In genomic region chr5:163437309-163438182, GRCh38 we compare ENCODE assay signal across 8 cellular contexts. TPM values are rescaled to one million over a fixed set of nuclear protein-coding genes. Genes with fewer than 3 reads are reported as not detected.
DNase-seq lines count a peak whose midpoint lies in the region; ATAC-seq and TF ChIP-seq lines count a peak whose summit lies in the region.

A gene with protein sequence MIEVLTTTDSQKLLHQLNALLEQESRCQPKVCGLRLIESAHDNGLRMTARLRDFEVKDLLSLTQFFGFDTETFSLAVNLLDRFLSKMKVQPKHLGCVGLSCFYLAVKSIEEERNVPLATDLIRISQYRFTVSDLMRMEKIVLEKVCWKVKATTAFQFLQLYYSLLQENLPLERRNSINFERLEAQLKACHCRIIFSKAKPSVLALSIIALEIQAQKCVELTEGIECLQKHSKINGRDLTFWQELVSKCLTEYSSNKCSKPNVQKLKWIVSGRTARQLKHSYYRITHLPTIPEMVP (plus strand): TSS chr5:163437595. CDS start chr5:163439257, 1,662 bp downstream.

- peak; percentile 95 for ATAC-seq in GM18868 (IDR thresholded peaks at IDR 0.05; ENCODE audit: unreplicated experiment)
- ATAC-seq in HG03108 (IDR thresholded peaks at IDR 0.05; ENCODE audit: unreplicated experiment): peak; percentile 97

- H3K4me3 ChIP-seq in ACC112 (ENCODE audit: low read depth, low read length): peak within 1 kb of the TSS; percentile 90
- peak within 1 kb of the TSS; percentile 99 for H3K4me3 ChIP-seq in WERI-Rb-1 (ENCODE audit: low read depth, low read length)
- H3K4me3 ChIP-seq in mammary epithelial cell (replicated peaks in 1 of 3; ENCODE audit: insufficient read depth in 1 of 3, low read depth in 2 of 3, low read length in 3 of 3): peak within 1 kb of the TSS; percentile 77 to 97 (median 93)
- H3K4me3 ChIP-seq in iPS-18c (ENCODE audit: insufficient read depth, low read depth, low read length): peak within 1 kb of the TSS; percentile 98
- H3K4me3 ChIP-seq in skeletal muscle tissue (ENCODE audit: low read length in 3 of 3): peak within 1 kb of the TSS; percentile 75 to 90 (median 87)

- H3K9me3 ChIP-seq in WERI-Rb-1 (ENCODE audit: severe bottlenecking) (no peaks in the 10 kb centered on the region), mammary epithelial cell (replicated peaks; ENCODE audit: insufficient read depth, low read length) (no peaks in the 10 kb centered on the region), iPS-18c (ENCODE audit: control insufficient read depth, insufficient read depth, low read length) (no peaks in the 10 kb centered on the region), skeletal muscle tissue (ENCODE audit: control insufficient read depth in 3 of 3, low read length in 3 of 3) (no peaks in the 10 kb centered on the region)

- H3K9ac ChIP-seq in mammary epithelial cell (ENCODE audit: insufficient read depth, low read length): peak within 1 kb of the TSS; percentile 83
- H3K9ac ChIP-seq in skeletal muscle tissue (ENCODE audit: low read depth in 1 of 3, low read length in 3 of 3): peak within 1 kb of the TSS; percentile 83 to 94 (median 92)

- peaks cover 33% of the 10 kb centered on the region for H3K36me3 ChIP-seq in ACC112 (ENCODE audit: insufficient read depth, low read length)
- H3K36me3 ChIP-seq in WERI-Rb-1: peaks cover 34% of the 10 kb centered on the region
- peaks cover 27% of the 10 kb centered on the region for H3K36me3 ChIP-seq in mammary epithelial cell (ENCODE audit: insufficient read depth, low read length)
- H3K36me3 ChIP-seq in skeletal muscle tissue (ENCODE audit: control insufficient read depth in 3 of 3, insufficient read depth in 3 of 3, low read length in 3 of 3): peaks cover 3 to 20% (median 12%) of the 10 kb centered on the region in 3 donors

- in situ Hi-C loops in mammary epithelial cell (cut with MboI; ENCODE audit: low sequenced_read_pairs in 2 of 2): no loop called here

- H3K4me2 ChIP-seq in mammary epithelial cell (ENCODE audit: insufficient read depth, low read depth, low read length): peak within 1 kb of the TSS; percentile 86

- CTCF ChIA-PET in mammary epithelial cell (lab: Charles Lee; ENCODE audit: low non-redundant PET): no interaction called here

- H3K4me1 ChIP-seq in ACC112 (ENCODE audit: control insufficient read depth, insufficient read depth, low read length, unreplicated experiment) (peaks cover 21% of the 10 kb centered on the region), mammary epithelial cell (ENCODE audit: insufficient read depth, low read length) (peaks cover 15% of the 10 kb centered on the region), skeletal muscle tissue (ENCODE audit: control insufficient read depth in 3 of 3, insufficient read depth in 3 of 3, low read length in 3 of 3) (peaks cover 19 to 29% (median 25%) of the 10 kb centered on the region in 3 donors)

- H2AFZ ChIP-seq in ACC112 (ENCODE audit: low read length, unreplicated experiment): peak within 1 kb of the TSS; percentile 79
- peak within 1 kb of the TSS; percentile 83 for H2AFZ ChIP-seq in mammary epithelial cell (ENCODE audit: low read depth, low read length)

- peaks cover 4% of the 10 kb centered on the region; the same call in 1 of the 2 replicates for H3K27me3 ChIP-seq in ACC112 (ENCODE audit: insufficient read depth, low read length)
- H3K27me3 ChIP-seq in WERI-Rb-1 (ENCODE audit: insufficient read depth, low read depth, severe bottlenecking): no peaks in the 10 kb centered on the region
- H3K27me3 ChIP-seq in mammary epithelial cell (ENCODE audit: insufficient read depth, low read length): no peaks in the 10 kb centered on the region
- no peaks in the 10 kb centered on the region for H3K27me3 ChIP-seq in skeletal muscle tissue (ENCODE audit: control insufficient read depth in 3 of 3, insufficient read depth in 3 of 3, low read length in 3 of 3)

- intact Hi-C loops in mammary epithelial cell (cut with micrococcal nuclease): loop anchor here (2.0 kb wide), 1 partner anchor 211 kb away; no protein-coding TSS in a partner anchor

- H3K27ac ChIP-seq in ACC112 (ENCODE audit: low read depth, low read length): peak within 1 kb of the TSS; percentile 42
- H3K27ac ChIP-seq in WERI-Rb-1: peak within 1 kb of the TSS; percentile 93
- peak within 1 kb of the TSS; percentile 86 for H3K27ac ChIP-seq in mammary epithelial cell (ENCODE audit: insufficient read depth, low read depth, low read length)
- peak within 1 kb of the TSS; percentile 96 for H3K27ac ChIP-seq in skeletal muscle tissue (ENCODE audit: low read depth, low read length)

- 4% methylated on average over 29 of the region's 51 CpGs for WGBS in mammary epithelial cell (ENCODE audit: low coverage, missing lambda C conversion rate)

- H3K79me2 ChIP-seq in ACC112 (ENCODE audit: control insufficient read depth, insufficient read depth, low read length, unreplicated experiment): peaks cover 32% of the 10 kb centered on the region
- H3K79me2 ChIP-seq in mammary epithelial cell (ENCODE audit: insufficient read depth, low read length): peaks cover 48% of the 10 kb centered on the region

- TF ChIP-seq CTCF in WERI-Rb-1 (IDR thresholded peaks at IDR 0.05; ENCODE audit: low read depth, low read length) (no peak), mammary epithelial cell (conservative IDR thresholded peaks at IDR 0.05 in 1 of 2, IDR thresholded peaks at IDR 0.05 in 1 of 2; ENCODE audit: extremely low read depth in 1 of 2, insufficient read depth in 1 of 2, low read depth in 1 of 2, low read length in 2 of 2) (no peak)

- no TSS peak for BruUV-seq in mammary epithelial cell (replicated peaks; lab: Mats Ljungman, UMichigan)

- H4K20me1 ChIP-seq in mammary epithelial cell (ENCODE audit: insufficient read depth, low read length): peaks cover 5% of the 10 kb centered on the region

- DNase-seq in NCI-H2196 (lab: John Stamatoyannopoulos, UW; ENCODE audit: unreplicated experiment): peak; percentile 96
- DNase-seq in WERI-Rb-1: peak; percentile 96
- peak; percentile 95 for DNase-seq in mammary epithelial cell

- dilution Hi-C loops in mammary epithelial cell (cut with HindIII; ENCODE audit: low sequenced_read_pairs): no loop called here

RNA-seq across cellular contexts. Expression of the gene that starts here (rescaled TPM):
- total RNA-seq in mammary epithelial cell (100 to 1,000 TPM in 1 of 2 donors, 10 to 100 TPM in 1; 97.6 to 215 TPM), skeletal muscle tissue (422 TPM)
- polyA plus RNA-seq in mammary epithelial cell: 74.5 TPM
- polyA minus RNA-seq in mammary epithelial cell: 80.6 TPM

Comparison
In these comparisons a context has a peak if more than half of its experiments do, and no peak if none do; other contexts are left out.
1. Peak in every context shown above with its lines: DNase-seq, ATAC-seq, H3K4me3 ChIP-seq and H3K27ac ChIP-seq.
2. H3K27ac ChIP-seq: peak in every context shown above with its lines; median percentile 96 in skeletal muscle tissue; 93 in WERI-Rb-1; 86 in mammary epithelial cell; 42 in ACC112.